ENCODE assay signal across 18 cellular contexts in the genomic region with DNA sequence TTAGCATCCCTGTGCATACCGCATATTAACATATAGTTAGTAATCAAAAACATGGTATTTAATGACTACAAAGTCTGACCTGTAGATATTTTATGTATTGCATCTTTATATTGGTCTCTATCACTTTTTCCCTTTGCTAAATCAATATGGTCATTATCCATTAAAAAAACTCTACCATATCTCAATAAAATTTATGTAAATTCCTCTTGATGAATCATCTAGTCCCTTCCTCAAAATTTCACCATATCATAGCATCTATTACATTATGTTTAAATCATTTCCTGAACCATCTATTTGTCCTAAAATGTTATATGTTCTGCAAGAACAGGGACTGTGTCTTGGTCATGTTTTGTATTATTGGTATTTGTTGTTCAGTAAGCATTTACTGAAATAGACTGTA.
DNase-seq lines count a peak whose midpoint lies in the region; ATAC-seq and TF ChIP-seq lines count a peak whose summit lies in the region.
"Had no signal": no experiment of that assay in that cellular context is flagged by ENCODE, and none has a peak within 500 bp of the region (broad histone marks: within the 10 kb centered on the region; RNA-seq: fewer than 3 reads in every experiment).

No MANE protein-coding gene starts in this region.

- TF ChIP-seq CTCF in Loucy (conservative IDR thresholded peaks at IDR 0.05; ENCODE audit: low read length): no peak
- TF ChIP-seq CTCF in fibroblast of pulmonary artery (IDR thresholded peaks at IDR 0.05; ENCODE audit: low read length, missing control alignments): no peak

- no peak for ATAC-seq in GM19452 (IDR thresholded peaks at IDR 0.05; ENCODE audit: unreplicated experiment)
- ATAC-seq: CD8-positive, alpha-beta T cell; GM12878 had no signal

- H3K4me2 ChIP-seq in Loucy (ENCODE audit: low read depth, low read length, poor library complexity, severe bottlenecking): peak overlapping the region; percentile 12
- H3K4me2 ChIP-seq: BLaER1 had no signal

- no peak overlapping the region for H3K27ac ChIP-seq in ACC112 (ENCODE audit: low read depth, low read length)
- H3K27ac ChIP-seq: BLaER1, C4-2B had no signal

- H2AFZ ChIP-seq in ACC112 (ENCODE audit: low read length, unreplicated experiment) (no peak overlapping the region), Loucy (ENCODE audit: low read length) (no peak overlapping the region)

- peak overlapping the region; percentile 11; the same call in 1 of the 2 replicates for H3K4me3 ChIP-seq in ACC112 (ENCODE audit: low read depth, low read length)
- no peak overlapping the region for H3K4me3 ChIP-seq in Loucy (ENCODE audit: low read length, poor library complexity, severe bottlenecking)
- no peak overlapping the region for H3K4me3 ChIP-seq in fibroblast of pulmonary artery (replicated peaks; ENCODE audit: low read depth, low read length)
- H3K4me3 ChIP-seq: BLaER1, GM12878, HAP-1 had no signal

- H3K9ac ChIP-seq in Loucy (ENCODE audit: low read depth, low read length, poor library complexity, severe bottlenecking): no peak overlapping the region
- H3K9ac ChIP-seq: BLaER1 had no signal

- DNase-seq in fibroblast of pulmonary artery (ENCODE audit: low read depth) (peak; percentile 9), iPS-NIHi11 (ENCODE audit: low spot score) (no peak), 8988T (no peak)
- DNase-seq: Caco-2; CD4-positive, CD25-positive, alpha-beta regulatory T cell; CD8-positive, alpha-beta T cell; DMS 273 treated with DMSO at 0.1 percent for 48 hours; DMS79; EL; GDM1; GOT3 had no signal

- no peaks in the 10 kb centered on the region for H3K27me3 ChIP-seq in ACC112 (ENCODE audit: insufficient read depth, low read length)
- H3K27me3 ChIP-seq in Loucy (ENCODE audit: insufficient read depth, low read length, poor library complexity, severe bottlenecking): no peaks in the 10 kb centered on the region
- H3K27me3 ChIP-seq: BLaER1 had no signal

- H3K36me3 ChIP-seq in ACC112 (ENCODE audit: insufficient read depth, low read length) (no peaks in the 10 kb centered on the region), Loucy (ENCODE audit: insufficient read depth, low read length) (no peaks in the 10 kb centered on the region)
- H3K36me3 ChIP-seq: BLaER1, HAP-1 had no signal

- H3K9me3 ChIP-seq in Loucy (ENCODE audit: insufficient read depth, low read depth, low read length): no peaks in the 10 kb centered on the region
- H3K9me3 ChIP-seq: BLaER1, Caco-2, HAP-1 had no signal

- peaks cover 20% of the 10 kb centered on the region for H3K4me1 ChIP-seq in ACC112 (ENCODE audit: control insufficient read depth, insufficient read depth, low read length, unreplicated experiment)
- H3K4me1 ChIP-seq in Loucy (ENCODE audit: insufficient read depth, low read length, poor library complexity, severe bottlenecking): no peaks in the 10 kb centered on the region
- H3K4me1 ChIP-seq: BLaER1, Caco-2, HAP-1 had no signal

- H3F3A ChIP-seq in Loucy (ENCODE audit: low read depth): no peaks in the 10 kb centered on the region

- H3K79me2 ChIP-seq in ACC112 (ENCODE audit: control insufficient read depth, insufficient read depth, low read length, unreplicated experiment) (no peaks in the 10 kb centered on the region), Loucy (ENCODE audit: insufficient read depth, low read length) (no peaks in the 10 kb centered on the region)

- no peaks in the 10 kb centered on the region for H4K20me1 ChIP-seq in Loucy (ENCODE audit: insufficient read depth, low read length, poor library complexity, severe bottlenecking)
- H4K20me1 ChIP-seq: BLaER1 had no signal

- no peaks in the 10 kb centered on the region for H3K9me2 ChIP-seq in Loucy (replicated peaks; ENCODE audit: low read depth, low read length)
